Comparison of ENCODE assay signal across 1 cellular context in genomic region chr7:34451923-34452322, GRCh38.
TF ChIP-seq lines count a peak whose summit lies in the region.

No MANE protein-coding gene starts in this region.

TF ChIP-seq in SK-N-SH treated with all-trans-retinoic acid at 6 μM for 48 hours, 23 proteins besides CTCF, POLR2A, EP300 and RAD21 (continued from another document):
- TF ChIP-seq PATZ1 (CRISPR knock-in tag; IDR thresholded peaks at IDR 0.05; ENCODE audit: borderline replicate concordance): no peak
- no peak for TF ChIP-seq BACH2 (CRISPR knock-in tag; IDR thresholded peaks at IDR 0.05; ENCODE audit: borderline replicate concordance)
- TF ChIP-seq SNAI2 (CRISPR knock-in tag; IDR thresholded peaks at IDR 0.05): no peak
- no peak for TF ChIP-seq POU6F1 (CRISPR knock-in tag; IDR thresholded peaks at IDR 0.05; ENCODE audit: borderline replicate concordance, low read depth)
- no peak for TF ChIP-seq PPARA (CRISPR knock-in tag; IDR thresholded peaks at IDR 0.05; ENCODE audit: borderline replicate concordance)
- no peak for TF ChIP-seq ZNF565 (CRISPR knock-in tag; conservative IDR thresholded peaks at IDR 0.05; ENCODE audit: low read depth)
- no peak for TF ChIP-seq CSDC2 (CRISPR knock-in tag; IDR thresholded peaks at IDR 0.05)
- TF ChIP-seq RARB (CRISPR knock-in tag; IDR thresholded peaks at IDR 0.05): no peak
- TF ChIP-seq ESRRG (CRISPR knock-in tag; IDR thresholded peaks at IDR 0.05): no peak
- no peak for TF ChIP-seq CREB5 (CRISPR knock-in tag; IDR thresholded peaks at IDR 0.05; ENCODE audit: low read depth)
